In the genomic region with DNA sequence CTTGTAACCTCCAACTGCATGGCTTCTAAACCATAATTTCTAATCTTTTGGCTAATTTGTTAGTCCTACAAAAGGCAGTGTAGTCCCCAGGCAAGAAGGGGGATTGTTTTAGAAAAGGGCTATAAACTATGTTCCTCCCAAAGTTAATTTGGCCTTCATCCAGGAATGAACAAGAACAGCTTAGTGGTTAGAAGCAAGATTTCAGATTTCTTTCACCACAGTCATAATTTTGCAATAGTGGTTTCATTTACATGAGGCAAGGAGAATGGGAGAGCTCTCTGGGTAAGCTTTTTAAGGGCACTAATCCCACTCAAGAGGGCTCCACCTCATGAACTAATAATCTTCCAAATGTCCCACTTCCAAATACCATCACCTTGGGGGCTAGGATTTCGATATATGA, we compare ENCODE assay signal across 18 cellular contexts.
DNase-seq lines count a peak whose midpoint lies in the region.
"Had no signal": no experiment of that assay in that cellular context is flagged by ENCODE, and none has a peak within 500 bp of the region (broad histone marks: within the 10 kb centered on the region; RNA-seq: fewer than 3 reads in every experiment).

No MANE protein-coding gene starts in this region.

- DNase-seq in SIG-M5 treated with dmso at 0.1 percent for 504 hours (lab: John Stamatoyannopoulos, UW; ENCODE audit: unreplicated experiment), result peak; percentile 17
- no peak for DNase-seq in SIG-M5 (lab: John Stamatoyannopoulos, UW)
- DNase-seq in MV-4-11 (lab: John Stamatoyannopoulos, UW), result peak; percentile 89
- DNase-seq in OCI-M1 (lab: John Stamatoyannopoulos, UW), result peak; percentile 63
- peak; percentile 1 for DNase-seq in iris pigment epithelial cell (ENCODE audit: low read depth)
- no peak for DNase-seq in kidney glomerular epithelial cell (lab: John Stamatoyannopoulos, UW)
- no peak for DNase-seq in activated effector memory CD4-positive, alpha-beta T cell treated with Interleukin-2 at 50 U/mL for 16 hours
- DNase-seq in activated T-cell treated with anti-CD3 and anti-CD28 coated beads, Interleukin-2, amount 50 U/mL, for 48 hours, result no peak
- DNase-seq: 8988T; DMS79 treated with DMSO at 0.1 percent for 48 hours; GF-D8; H9; NCI-H1092; NCI-H1694; NCI-H345; NK-92 treated with Interleukin-12 subunit alpha and Interleukin-12 subunit beta, amount 100 ng/mL, for 24 hours; Right ventricle myocardium superior; SW 1271 had no signal

Comparison
In these comparisons a context has a peak if more than half of its experiments do, and no peak if none do; other contexts are left out.
1. DNase-seq: peak in SIG-M5 treated with dmso at 0.1 percent for 504 hours (single experiment), MV-4-11 (single experiment), OCI-M1 (single experiment) and iris pigment epithelial cell (single experiment); none in SIG-M5 (single experiment), kidney glomerular epithelial cell (single experiment), activated effector memory CD4-positive, alpha-beta T cell treated with Interleukin-2 at 50 U/mL for 16 hours (single experiment) and activated T-cell treated with anti-CD3 and anti-CD28 coated beads, Interleukin-2, amount 50 U/mL, for 48 hours (0 of 2).